In the genomic region with DNA sequence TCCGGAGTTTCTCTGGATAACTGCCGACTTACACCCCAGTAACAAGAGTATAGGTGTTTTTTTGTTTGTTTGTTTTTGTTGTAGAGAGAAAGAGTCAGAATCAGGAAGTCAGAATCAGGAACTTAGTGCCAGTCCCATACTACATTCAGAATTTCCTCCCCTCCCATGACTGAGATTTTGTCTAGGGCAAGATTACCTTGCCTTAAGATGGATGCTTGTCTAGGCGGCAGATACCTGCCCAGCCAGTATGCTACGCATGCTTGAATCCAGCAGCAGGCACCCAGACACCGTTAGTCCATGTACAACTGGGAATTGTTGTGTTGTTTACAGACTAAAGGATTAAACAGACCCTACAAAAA, we compare ENCODE assay signal across 8 cellular contexts. TPM values are rescaled to one million over a fixed set of nuclear protein-coding genes. Genes with fewer than 3 reads are reported as not detected.
DNase-seq lines count a peak whose midpoint lies in the region; ATAC-seq and TF ChIP-seq lines count a peak whose summit lies in the region.

No MANE protein-coding gene starts in this region.

- no peaks in the 10 kb centered on the region for H3K27me3 ChIP-seq in WERI-Rb-1 (ENCODE audit: insufficient read depth, low read depth, severe bottlenecking)
- H3K27me3 ChIP-seq in foreskin keratinocyte = no peaks in the 10 kb centered on the region
- H3K27me3 ChIP-seq in rectal smooth muscle tissue (ENCODE audit: control insufficient read depth, insufficient read depth, low read length) = no peaks in the 10 kb centered on the region

- H3K4me3 ChIP-seq in WERI-Rb-1 (ENCODE audit: low read depth, low read length) (peak overlapping the region; percentile 56), rectal smooth muscle tissue (ENCODE audit: low read length) (peak overlapping the region; percentile 76)

- ATAC-seq in foreskin keratinocyte (peak; percentile 35), HG02840 (IDR thresholded peaks at IDR 0.05; ENCODE audit: low FRiP score, unreplicated experiment) (no peak)

- H3K36me3 ChIP-seq in WERI-Rb-1 (peaks cover 90% of the 10 kb centered on the region), rectal smooth muscle tissue (ENCODE audit: control insufficient read depth, insufficient read depth, low read length) (peaks cover 32% of the 10 kb centered on the region)

- H3K9me3 ChIP-seq in WERI-Rb-1 (ENCODE audit: severe bottlenecking) = no peaks in the 10 kb centered on the region

- H3K4me1 ChIP-seq in foreskin keratinocyte = peaks cover 7% of the 10 kb centered on the region
- peaks cover 6% of the 10 kb centered on the region for H3K4me1 ChIP-seq in rectal smooth muscle tissue (ENCODE audit: control insufficient read depth, insufficient read depth, low read length)

- TF ChIP-seq CTCF in C4-2B (conservative IDR thresholded peaks at IDR 0.05) (no peak), WERI-Rb-1 (IDR thresholded peaks at IDR 0.05; ENCODE audit: low read depth, low read length) (no peak), foreskin keratinocyte (conservative IDR thresholded peaks at IDR 0.05) (no peak)

- DNase-seq in Kasumi-1 (lab: John Stamatoyannopoulos, UW) = peak; percentile 11 to 16
- peak; percentile 24 for DNase-seq in WERI-Rb-1
- DNase-seq in foreskin keratinocyte = no peak
- DNase-seq in NCI-H1092 (lab: John Stamatoyannopoulos, UW) = no peak
- no peak for DNase-seq in cerebellar nuclear complex (lab: John Stamatoyannopoulos, UW)

- peak overlapping the region; percentile 67 for H3K27ac ChIP-seq in C4-2B
- peak overlapping the region; percentile 97 for H3K27ac ChIP-seq in WERI-Rb-1
- H3K27ac ChIP-seq in foreskin keratinocyte = peak overlapping the region; percentile 94
- H3K27ac ChIP-seq in rectal smooth muscle tissue (ENCODE audit: low read depth, low read length) = peak overlapping the region; percentile 84

- peak overlapping the region; percentile 57 for H3K9ac ChIP-seq in rectal smooth muscle tissue (ENCODE audit: low read length)

RNA-seq across cellular contexts. Expression of gene XRCC5, which starts 6.1 kb away (rescaled TPM):
- 290 and 298 TPM in 2 replicates for total RNA-seq in foreskin keratinocyte
- 161 and 180 TPM in 2 replicates for polyA plus RNA-seq in foreskin keratinocyte

RNA-seq across cellular contexts. Expression of gene TMEM169, which starts 33.5 kb away (rescaled TPM):
- total RNA-seq in foreskin keratinocyte = 0.11 TPM in 1 of 2 replicates, not detected in the other
- 0.04 TPM in 2 replicates for polyA plus RNA-seq in foreskin keratinocyte

RNA-seq across cellular contexts. Expression of gene PECR, which starts 33.6 kb away (rescaled TPM):
- 8.1 and 8.6 TPM in 2 replicates for total RNA-seq in foreskin keratinocyte
- 6.4 and 8.0 TPM in 2 replicates for polyA plus RNA-seq in foreskin keratinocyte

Comparison
In these comparisons a context has a peak if more than half of its experiments do, and no peak if none do; other contexts are left out.
1. DNase-seq: peak in Kasumi-1 (2 of 2) and WERI-Rb-1 (single experiment); none in foreskin keratinocyte (0 of 2), NCI-H1092 (single experiment) and cerebellar nuclear complex (0 of 2).
2. Peak in every context shown above with its lines, with median percentiles within 50 percentile points of each other: H3K27ac ChIP-seq.